ENCODE assay signal across 11 cellular contexts in genomic region chr14:68593806-68594536, GRCh38.
DNase-seq lines count a peak whose midpoint lies in the region; ATAC-seq and TF ChIP-seq lines count a peak whose summit lies in the region.
"Had no signal": no experiment of that assay in that cellular context is flagged by ENCODE, and none has a peak within 500 bp of the region (broad histone marks: within the 10 kb centered on the region; RNA-seq: fewer than 3 reads in every experiment).

No MANE protein-coding gene starts in this region.

- H3K36me3 Mint-ChIP-seq in CD4-positive, CD25-positive, alpha-beta regulatory T cell: no peaks in the 10 kb centered on the region
- H3K36me3 Mint-ChIP-seq in activated T-helper 1 cell treated with anti-CD3 and anti-CD28 coated beads, Interleukin-12 subunit alpha, Interleukin-12 subunit beta, Interleukin-2, Interleukin-4 antibody, amounts not matched to agents 30 ng/mL and 10 ng/mL and 1 ng/mL, durations not matched to agents 14 hours and 24 hours and 36 hours (ENCODE audit: low read depth): no peaks in the 10 kb centered on the region
- H3K36me3 Mint-ChIP-seq in naive B cell: no peaks in the 10 kb centered on the region

- intact Hi-C loops in activated T-helper 1 cell treated with anti-CD3 and anti-CD28 coated beads, Interleukin-12 subunit alpha, Interleukin-12 subunit beta, Interleukin-2, Interleukin-4 antibody, amounts not matched to agents 30 ng/mL and 10 ng/mL and 1 ng/mL, durations not matched to agents 14 hours and 24 hours and 36 hours (cut with micrococcal nuclease): no loop called here
- intact Hi-C loops in dorsolateral prefrontal cortex (cut with DNase I): no loop called here

- H3K4me1 ChIP-seq in CD4-positive, CD25-positive, alpha-beta regulatory T cell (ENCODE audit: control insufficient read depth, insufficient read depth, low read length, poor library complexity, severe bottlenecking): no peaks in the 10 kb centered on the region

- no peaks in the 10 kb centered on the region for H3K27me3 ChIP-seq in CD4-positive, CD25-positive, alpha-beta regulatory T cell (ENCODE audit: control insufficient read depth, insufficient read depth, low read length)
- H3K27me3 ChIP-seq in dorsolateral prefrontal cortex: no peaks in the 10 kb centered on the region
- H3K27me3 ChIP-seq: body of pancreas had no signal

- H3K27me3 Mint-ChIP-seq in CD4-positive, CD25-positive, alpha-beta regulatory T cell: no peaks in the 10 kb centered on the region
- no peaks in the 10 kb centered on the region for H3K27me3 Mint-ChIP-seq in activated T-helper 1 cell treated with anti-CD3 and anti-CD28 coated beads, Interleukin-12 subunit alpha, Interleukin-12 subunit beta, Interleukin-2, Interleukin-4 antibody, amounts not matched to agents 30 ng/mL and 10 ng/mL and 1 ng/mL, durations not matched to agents 14 hours and 24 hours and 36 hours (ENCODE audit: insufficient read depth)
- no peaks in the 10 kb centered on the region for H3K27me3 Mint-ChIP-seq in naive B cell

- peaks cover 0 to 10% (median 8%) of the 10 kb centered on the region in 4 donors for H3K4me1 Mint-ChIP-seq in CD4-positive, CD25-positive, alpha-beta regulatory T cell
- peaks cover 8% of the 10 kb centered on the region for H3K4me1 Mint-ChIP-seq in activated T-helper 1 cell treated with anti-CD3 and anti-CD28 coated beads, Interleukin-12 subunit alpha, Interleukin-12 subunit beta, Interleukin-2, Interleukin-4 antibody, amounts not matched to agents 30 ng/mL and 10 ng/mL and 1 ng/mL, durations not matched to agents 14 hours and 24 hours and 36 hours (ENCODE audit: low read depth)
- peaks cover 29 to 57% (median 42%) of the 10 kb centered on the region in 3 donors for H3K4me1 Mint-ChIP-seq in naive B cell

- H3K27ac Mint-ChIP-seq in CD4-positive, CD25-positive, alpha-beta regulatory T cell: peak overlapping the region; percentile 20 to 91 (median 78)
- H3K27ac Mint-ChIP-seq in activated T-helper 1 cell treated with anti-CD3 and anti-CD28 coated beads, Interleukin-12 subunit alpha, Interleukin-12 subunit beta, Interleukin-2, Interleukin-4 antibody, amounts not matched to agents 30 ng/mL and 10 ng/mL and 1 ng/mL, durations not matched to agents 14 hours and 24 hours and 36 hours: peak overlapping the region; percentile 63
- H3K27ac Mint-ChIP-seq in naive B cell: peak overlapping the region; percentile 29 to 95 (median 85)

- H3K9me3 ChIP-seq in CD4-positive, CD25-positive, alpha-beta regulatory T cell (ENCODE audit: control insufficient read depth in 2 of 2, low read length in 2 of 2): no peaks in the 10 kb centered on the region
- H3K9me3 ChIP-seq: body of pancreas had no signal

- DNase-seq in CD4-positive, CD25-positive, alpha-beta regulatory T cell: no peak
- DNase-seq in KG1 (lab: John Stamatoyannopoulos, UW): peak; percentile 52
- DNase-seq in activated T-helper 1 cell treated with anti-CD3 and anti-CD28 coated beads, Interleukin-12 subunit alpha, Interleukin-12 subunit beta, Interleukin-2, Interleukin-4 antibody, amounts not matched to agents 30 ng/mL and 10 ng/mL and 1 ng/mL, durations not matched to agents 14 hours and 24 hours and 36 hours (ENCODE audit: low spot score): no peak
- peak; percentile 13 for DNase-seq in naive B cell
- DNase-seq in dorsolateral prefrontal cortex: no peak
- no peak for DNase-seq in activated T-cell treated with anti-CD3 and anti-CD28 coated beads, Interleukin-2, amount 50 U/mL, for 1 hour
- DNase-seq in NCI-H1930 (lab: John Stamatoyannopoulos, UW): no peak
- DNase-seq: GM23248, T-helper 9 cell had no signal

- peak overlapping the region in 1 of 4 donors; percentile 43 for H3K4me3 Mint-ChIP-seq in CD4-positive, CD25-positive, alpha-beta regulatory T cell
- H3K4me3 Mint-ChIP-seq in activated T-helper 1 cell treated with anti-CD3 and anti-CD28 coated beads, Interleukin-12 subunit alpha, Interleukin-12 subunit beta, Interleukin-2, Interleukin-4 antibody, amounts not matched to agents 30 ng/mL and 10 ng/mL and 1 ng/mL, durations not matched to agents 14 hours and 24 hours and 36 hours: no peak overlapping the region
- peak overlapping the region in 5 of 8 donors; percentile 31 to 84 (median 80) for H3K4me3 Mint-ChIP-seq in naive B cell

- H3K27ac ChIP-seq in CD4-positive, CD25-positive, alpha-beta regulatory T cell (ENCODE audit: insufficient read depth, low read length, poor library complexity, severe bottlenecking): no peak overlapping the region
- no peak overlapping the region for H3K27ac ChIP-seq in dorsolateral prefrontal cortex
- H3K27ac ChIP-seq: GM23248 had no signal

- ATAC-seq in CD4-positive, CD25-positive, alpha-beta regulatory T cell (ENCODE audit: low read depth in 2 of 2): no peak
- ATAC-seq in naive B cell (ENCODE audit: low read depth in 2 of 2) (peak; percentile 72 to 87), HG02852 (IDR thresholded peaks at IDR 0.05; ENCODE audit: unreplicated experiment) (no peak)
- ATAC-seq: body of pancreas had no signal

- no peak overlapping the region for H3K4me3 ChIP-seq in CD4-positive, CD25-positive, alpha-beta regulatory T cell (ENCODE audit: low read depth, low read length)
- H3K4me3 ChIP-seq in dorsolateral prefrontal cortex: no peak overlapping the region
- H3K4me3 ChIP-seq: body of pancreas, GM23248 had no signal

- H3K9me3 Mint-ChIP-seq in CD4-positive, CD25-positive, alpha-beta regulatory T cell: peaks cover 0 to 2% (median 0%) of the 10 kb centered on the region in 7 donors
- H3K9me3 Mint-ChIP-seq in activated T-helper 1 cell treated with anti-CD3 and anti-CD28 coated beads, Interleukin-12 subunit alpha, Interleukin-12 subunit beta, Interleukin-2, Interleukin-4 antibody, amounts not matched to agents 30 ng/mL and 10 ng/mL and 1 ng/mL, durations not matched to agents 14 hours and 24 hours and 36 hours: no peaks in the 10 kb centered on the region
- H3K9me3 Mint-ChIP-seq in naive B cell: no peaks in the 10 kb centered on the region

- H3K36me3 ChIP-seq in CD4-positive, CD25-positive, alpha-beta regulatory T cell (ENCODE audit: control insufficient read depth, insufficient read depth, low read length): no peaks in the 10 kb centered on the region

- TF ChIP-seq CTCF in dorsolateral prefrontal cortex (IDR thresholded peaks at IDR 0.05 in 54 of 56, conservative IDR thresholded peaks at IDR 0.05 in 2 of 56; ENCODE audit: low read depth in 1 of 56, partially characterized antibody in 56 of 56): no peak

Comparison
In these comparisons a context has a peak if more than half of its experiments do, and no peak if none do; other contexts are left out.
1. ATAC-seq: peak in naive B cell (2 of 2); none in CD4-positive, CD25-positive, alpha-beta regulatory T cell (0 of 2) and HG02852 (single experiment).
2. DNase-seq: peak in KG1 (single experiment) and naive B cell (single experiment); none in CD4-positive, CD25-positive, alpha-beta regulatory T cell (0 of 3), activated T-helper 1 cell treated with anti-CD3 and anti-CD28 coated beads, Interleukin-12 subunit alpha, Interleukin-12 subunit beta, Interleukin-2, Interleukin-4 antibody, amounts not matched to agents 30 ng/mL and 10 ng/mL and 1 ng/mL, durations not matched to agents 14 hours and 24 hours and 36 hours (single experiment), dorsolateral prefrontal cortex (0 of 10), activated T-cell treated with anti-CD3 and anti-CD28 coated beads, Interleukin-2, amount 50 U/mL, for 1 hour (single experiment) and NCI-H1930 (0 of 2).
3. Peak in every context shown above with its lines, with median percentiles within 50 percentile points of each other: H3K27ac Mint-ChIP-seq.